In the genomic region with DNA sequence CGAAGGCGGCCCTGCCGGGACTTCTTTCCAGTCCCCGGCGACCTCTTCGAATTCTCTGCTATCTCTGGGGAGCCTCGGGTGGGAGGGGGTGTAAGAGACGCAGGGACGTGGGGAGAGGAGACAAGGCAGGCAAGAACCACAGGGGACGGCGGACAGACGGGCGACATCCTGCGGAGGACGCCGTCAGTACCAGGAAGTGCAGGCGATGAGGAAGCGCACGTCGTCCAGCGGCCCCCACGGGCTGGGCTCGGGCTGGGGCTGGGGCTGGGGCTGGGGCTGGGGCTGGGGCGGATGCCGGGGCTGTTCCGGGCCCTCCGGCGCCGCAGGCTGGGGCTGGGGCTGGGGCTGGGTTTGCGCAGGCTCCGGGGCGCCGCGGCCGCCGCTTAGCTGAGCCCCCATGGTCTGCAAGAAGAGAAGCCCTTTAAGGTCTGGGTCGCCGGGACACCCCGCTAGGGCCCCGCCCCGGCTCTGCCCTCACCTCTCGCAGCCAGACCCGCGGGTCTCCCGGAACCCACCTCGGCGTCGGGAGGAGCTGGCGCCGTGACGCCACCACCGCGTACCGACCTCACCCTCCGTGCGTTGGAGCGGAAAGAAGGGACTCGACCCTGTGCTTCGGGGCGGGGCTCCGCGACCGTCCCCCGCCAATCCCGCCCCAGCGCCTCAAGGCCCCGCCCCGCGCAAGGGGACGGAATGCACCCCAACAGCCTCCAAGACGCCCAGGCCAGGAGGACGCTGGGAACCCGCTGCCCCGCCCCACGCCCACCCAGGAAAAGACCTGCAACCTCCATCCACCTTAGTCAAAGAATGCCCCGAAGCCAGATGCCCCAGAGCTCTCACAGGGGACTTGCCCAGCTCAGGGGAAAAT, we compare ENCODE assay signal across 8 cellular contexts. TPM values are rescaled to one million over a fixed set of nuclear protein-coding genes. Genes with fewer than 3 reads are reported as not detected.
DNase-seq lines count a peak whose midpoint lies in the region; ATAC-seq, FAIRE-seq and TF ChIP-seq lines count a peak whose summit lies in the region.

TSS of gene MMP24OS (minus strand) at position 592 of the 865 bp plus-strand sequence. CDS start at position 399, 193 bp downstream.

- H3K4me3 Mint-ChIP-seq in CD14-positive monocyte (peak within 1 kb of the TSS; percentile 95 to 97), memory B cell (peak within 1 kb of the TSS; percentile 93)
- H3K4me3 Mint-ChIP-seq in effector memory CD8-positive, alpha-beta T cell, result peak within 1 kb of the TSS; percentile 87 to 97

- POLR2A ChIA-PET in activated CD8-positive, alpha-beta memory T cell treated with anti-CD3 and anti-CD28 coated beads for 36 hours (lab: Charles Lee), result interaction anchor here (0.5 to 1.2 kb wide), 12 partner anchors 10 to 609 kb away, joined by 3 to 6 read pairs (median 4); partner anchors contain the start of gene EDEM2

- DNase-seq in CD14-positive monocyte (ENCODE audit: low spot score) (peak; percentile 84), GM19239 (ENCODE audit: insufficient read length, low spot score) (peak; percentile 92), NCI-H82 (lab: John Stamatoyannopoulos, UW) (peak; percentile 97), memory B cell (ENCODE audit: low spot score in 2 of 2) (peak; percentile 87 to 90)
- peak; percentile 82 to 85 (median 82) for DNase-seq in effector memory CD8-positive, alpha-beta T cell
- DNase-seq in stimulated activated CD8-positive, alpha-beta memory T cell treated with anti-CD3 and anti-CD28 coated beads, Interleukin-12 subunit alpha, Interleukin-12 subunit beta, amount 100 ng/mL, for 1 hour (ENCODE audit: low read depth), result peak; percentile 82

- intact Hi-C loops in CD14-positive monocyte (cut with micrococcal nuclease), result loop anchor here in 1 of 2 donors (10.0 kb wide), 1 partner anchor 133 kb away; the partner anchor contains the start of gene EDEM2

- CTCF ChIA-PET in activated CD8-positive, alpha-beta memory T cell treated with anti-CD3 and anti-CD28 coated beads for 36 hours (lab: Charles Lee), result interaction anchor here (0.7 to 1.6 kb wide), 6 partner anchors 9 to 169 kb away, joined by 3 to 7 read pairs (median 4); no protein-coding TSS in a partner anchor

- peak; percentile 86 for FAIRE-seq in GM19239 (lab: Jason Lieb, UNC)

- H3K4me1 Mint-ChIP-seq in CD14-positive monocyte (peaks cover 15% of the 10 kb centered on the region), memory B cell (peaks cover 16% of the 10 kb centered on the region)
- H3K4me1 Mint-ChIP-seq in effector memory CD8-positive, alpha-beta T cell (ENCODE audit: low read depth in 2 of 2), result peaks cover 24% of the 10 kb centered on the region in 2 donors

- H3K27me3 Mint-ChIP-seq in CD14-positive monocyte (ENCODE audit: low read depth in 3 of 3) (no peaks in the 10 kb centered on the region), memory B cell (no peaks in the 10 kb centered on the region)
- no peaks in the 10 kb centered on the region for H3K27me3 Mint-ChIP-seq in effector memory CD8-positive, alpha-beta T cell

- H3K9me3 Mint-ChIP-seq in CD14-positive monocyte, result peaks cover 0 to 1% (median 0%) of the 10 kb centered on the region in 7 donors
- H3K9me3 Mint-ChIP-seq in effector memory CD8-positive, alpha-beta T cell, result no peaks in the 10 kb centered on the region
- no peaks in the 10 kb centered on the region for H3K9me3 Mint-ChIP-seq in memory B cell

- peaks cover 47 to 63% of the 10 kb centered on the region in 2 donors for H3K36me3 Mint-ChIP-seq in CD14-positive monocyte
- H3K36me3 Mint-ChIP-seq in effector memory CD8-positive, alpha-beta T cell (ENCODE audit: insufficient read depth), result peaks cover 51% of the 10 kb centered on the region
- H3K36me3 Mint-ChIP-seq in memory B cell, result peaks cover 19% of the 10 kb centered on the region

- TF ChIP-seq CTCF in CD14-positive monocyte (IDR thresholded peaks at IDR 0.05), result no peak

- peak within 1 kb of the TSS; percentile 95 to 99 (median 98) for H3K27ac Mint-ChIP-seq in CD14-positive monocyte
- H3K27ac Mint-ChIP-seq in effector memory CD8-positive, alpha-beta T cell, result peak within 1 kb of the TSS; percentile 95 to 100
- H3K27ac Mint-ChIP-seq in memory B cell, result peak within 1 kb of the TSS; percentile 95

- ATAC-seq in HG03442 (IDR thresholded peaks at IDR 0.05; ENCODE audit: unreplicated experiment) (peak; percentile 75), memory B cell (ENCODE audit: low read depth) (peak; percentile 86)
- peak; percentile 84 for ATAC-seq in effector memory CD8-positive, alpha-beta T cell (replicated peaks)

RNA-seq across cellular contexts. Expression of gene MMP24OS, which starts in this region (rescaled TPM):
- polyA plus RNA-seq in CD14-positive monocyte, result 1 to 10 TPM; 9.5 to 9.6 TPM
- total RNA-seq in activated CD8-positive, alpha-beta memory T cell treated with anti-CD3 and anti-CD28 coated beads for 36 hours, result 10 to 100 TPM; 28.4 to 29.9 TPM

Comparison
In these comparisons a context has a peak if more than half of its experiments do, and no peak if none do; other contexts are left out.
1. Peak in every context shown above with its lines: DNase-seq and ATAC-seq.